In genomic region chr10:60124536-60124935, GRCh38 we compare ENCODE assay signal across 20 cellular contexts.
"Had no signal": no experiment of that assay in that cellular context is flagged by ENCODE, and none has a peak within 500 bp of the region (broad histone marks: within the 10 kb centered on the region; RNA-seq: fewer than 3 reads in every experiment).

No MANE protein-coding gene starts in this region.

- H3K27me3 ChIP-seq: heart left ventricle, ovary, testis, tibial nerve had no signal

- H3K4me1 ChIP-seq: prostate gland, testis had no signal

- H3K4me3 ChIP-seq: coronary artery, heart left ventricle, ovary, prostate gland, testis, tibial nerve had no signal

- H3K4me3 Mint-ChIP-seq: natural killer cell; neural crest cell; stimulated activated naive B cell treated with anti-CD40 and anti-IgM and Interleukin-4, amounts not matched to agents 10 μg/mL and 1 μg/mL and 100 μg/mL, for 72 hours; stimulated activated naive CD8-positive, alpha-beta T cell treated with anti-CD3 and anti-CD28 coated beads, Interleukin-15, amount 100 ng/mL, for 72 hours had no signal

- H3K9me3 Mint-ChIP-seq: natural killer cell; stimulated activated naive B cell treated with anti-CD40 and anti-IgM and Interleukin-4, amounts not matched to agents 10 μg/mL and 1 μg/mL and 100 μg/mL, for 72 hours; stimulated activated naive CD8-positive, alpha-beta T cell treated with anti-CD3 and anti-CD28 coated beads, Interleukin-15, amount 100 ng/mL, for 72 hours had no signal

- H3K36me3 ChIP-seq: ovary, prostate gland had no signal

- H3K36me3 Mint-ChIP-seq: natural killer cell; stimulated activated naive B cell treated with anti-CD40 and anti-IgM and Interleukin-4, amounts not matched to agents 10 μg/mL and 1 μg/mL and 100 μg/mL, for 72 hours had no signal

- H3K9me3 ChIP-seq: ovary, prostate gland, testis had no signal

- H3K4me1 Mint-ChIP-seq: natural killer cell; neural crest cell; stimulated activated naive B cell treated with anti-CD40 and anti-IgM and Interleukin-4, amounts not matched to agents 10 μg/mL and 1 μg/mL and 100 μg/mL, for 72 hours; stimulated activated naive CD8-positive, alpha-beta T cell treated with anti-CD3 and anti-CD28 coated beads, Interleukin-15, amount 100 ng/mL, for 72 hours had no signal

- ATAC-seq: heart left ventricle; left colon; natural killer cell; sciatic nerve; stimulated activated naive B cell treated with anti-CD40 and anti-IgM and Interleukin-4, amounts not matched to agents 10 μg/mL and 1 μg/mL and 100 μg/mL, for 72 hours; stimulated activated naive CD8-positive, alpha-beta T cell treated with anti-CD3 and anti-CD28 coated beads, Interleukin-15, amount 100 ng/mL, for 72 hours had no signal

- H3K27ac Mint-ChIP-seq: natural killer cell; stimulated activated naive B cell treated with anti-CD40 and anti-IgM and Interleukin-4, amounts not matched to agents 10 μg/mL and 1 μg/mL and 100 μg/mL, for 72 hours; stimulated activated naive CD8-positive, alpha-beta T cell treated with anti-CD3 and anti-CD28 coated beads, Interleukin-15, amount 100 ng/mL, for 72 hours had no signal

- H3K27ac ChIP-seq: ovary, prostate gland, testis had no signal

- H3K27me3 Mint-ChIP-seq: stimulated activated naive B cell treated with anti-CD40 and anti-IgM and Interleukin-4, amounts not matched to agents 10 μg/mL and 1 μg/mL and 100 μg/mL, for 72 hours; stimulated activated naive CD8-positive, alpha-beta T cell treated with anti-CD3 and anti-CD28 coated beads, Interleukin-15, amount 100 ng/mL, for 72 hours had no signal

- DNase-seq: central memory CD4-positive, alpha-beta T cell; effector CD4-positive, alpha-beta T cell; foreskin melanocyte; heart left ventricle; hippocampal formation; left colon; natural killer cell; nucleus accumbens; ovary; retina; stimulated activated CD4-positive, alpha-beta T cell treated with anti-CD3 and anti-CD28 coated beads, Interleukin-2, amount 100 ng/mL, for 24 hours; stimulated activated CD4-positive, alpha-beta T cell treated with anti-CD3 and anti-CD28 coated beads, Interleukin-4, amount 100 ng/mL, for 4 hours; stimulated activated naive B cell treated with anti-CD40 and anti-IgM and Interleukin-4, amounts not matched to agents 10 μg/mL and 1 μg/mL and 100 μg/mL, for 72 hours; stimulated activated naive CD8-positive, alpha-beta T cell treated with anti-CD3 and anti-CD28 coated beads, Interleukin-15, amount 100 ng/mL, for 72 hours; testis had no signal
